Comparison of ENCODE assay signal across 11 cellular contexts in genomic region chr5:42982107-42982622, GRCh38. TPM values are rescaled to one million over a fixed set of nuclear protein-coding genes. Genes with fewer than 3 reads are reported as not detected.
DNase-seq lines count a peak whose midpoint lies in the region; ATAC-seq, FAIRE-seq and TF ChIP-seq lines count a peak whose summit lies in the region.
"Had no signal": no experiment of that assay in that cellular context is flagged by ENCODE, and none has a peak within 500 bp of the region (broad histone marks: within the 10 kb centered on the region; RNA-seq: fewer than 3 reads in every experiment).

No MANE protein-coding gene starts in this region.

- TF ChIP-seq POLR2A in HepG2 (IDR thresholded peaks at IDR 0.05; ENCODE audit: insufficient read depth in 1 of 2, low read depth in 2 of 2, low read length in 2 of 2) (no peak), right lobe of liver (IDR thresholded peaks at IDR 0.05) (no peak), upper lobe of left lung (IDR thresholded peaks at IDR 0.05) (no peak)

- H4K20me1 ChIP-seq in HepG2 (ENCODE audit: insufficient read depth, low read length), result no peaks in the 10 kb centered on the region

- ATAC-seq in HepG2, result peak; percentile 37
- ATAC-seq in right lobe of liver, result no peak
- ATAC-seq in esophagus mucosa, result peak; percentile 44
- no peak for ATAC-seq in upper lobe of left lung (ENCODE audit: low FRiP score in 2 of 2)
- ATAC-seq in WTC11, result no peak
- ATAC-seq: activated CD8-positive, alpha-beta T cell treated with anti-CD3 and anti-CD28 coated beads for 36 hours had no signal

- in situ Hi-C loops in HepG2 (cut with HindIII; ENCODE audit: extremely low pct_ligation_motif_present, low pct_unique_long_range_greater_than_20kb), result no loop called here

- no peak for TF ChIP-seq RAD21 in HepG2 (CRISPR knock-in tag; IDR thresholded peaks at IDR 0.05)

- no peak overlapping the region for H3K27ac ChIP-seq in HepG2 (ENCODE audit: extremely low read length, insufficient read depth, low read length)
- no peak overlapping the region for H3K27ac ChIP-seq in right lobe of liver
- peak overlapping the region in 2 of 4 donors; percentile 15 to 35 for H3K27ac ChIP-seq in upper lobe of left lung
- H3K27ac ChIP-seq in ascending aorta, result no peak overlapping the region
- H3K27ac ChIP-seq: tibial artery had no signal

- H3K4me1 Mint-ChIP-seq in WTC11 (no peaks in the 10 kb centered on the region), CD14-positive monocyte (peaks cover 7% of the 10 kb centered on the region)

- H3K27me3 ChIP-seq in HepG2 (ENCODE audit: control insufficient read depth in 1 of 2, insufficient read depth in 2 of 2, low read length in 2 of 2) (no peaks in the 10 kb centered on the region), right lobe of liver (no peaks in the 10 kb centered on the region), upper lobe of left lung (no peaks in the 10 kb centered on the region), ascending aorta (no peaks in the 10 kb centered on the region)
- H3K27me3 ChIP-seq: tibial artery had no signal

- H3K9ac ChIP-seq in HepG2 (ENCODE audit: insufficient read depth, low read depth, low read length), result no peak overlapping the region

- no peak overlapping the region for H3K4me2 ChIP-seq in HepG2 (ENCODE audit: low read depth, low read length)

- H3K4me1 ChIP-seq in HepG2 (ENCODE audit: insufficient read depth, low read length), result peaks cover 23% of the 10 kb centered on the region
- no peaks in the 10 kb centered on the region for H3K4me1 ChIP-seq in right lobe of liver
- peaks cover 0 to 11% (median 0%) of the 10 kb centered on the region in 4 donors for H3K4me1 ChIP-seq in upper lobe of left lung
- no peaks in the 10 kb centered on the region for H3K4me1 ChIP-seq in ascending aorta
- H3K4me1 ChIP-seq: tibial artery had no signal

- H3K9me3 Mint-ChIP-seq in WTC11, result peaks cover 14% of the 10 kb centered on the region
- peaks cover 4 to 15% (median 13%) of the 10 kb centered on the region in 7 donors for H3K9me3 Mint-ChIP-seq in CD14-positive monocyte
- H3K9me3 Mint-ChIP-seq: activated CD8-positive, alpha-beta T cell treated with anti-CD3 and anti-CD28 coated beads for 36 hours had no signal

- no peak overlapping the region for H3K4me3 Mint-ChIP-seq in WTC11
- no peak overlapping the region for H3K4me3 Mint-ChIP-seq in CD14-positive monocyte
- H3K4me3 Mint-ChIP-seq: activated CD8-positive, alpha-beta T cell treated with anti-CD3 and anti-CD28 coated beads for 36 hours had no signal

- 8% methylated on average over 7 of the region's 7 CpGs for WGBS in HepG2 (ENCODE audit: low lambda C conversion rate)
- 33% methylated on average over 7 of the region's 7 CpGs for WGBS in right lobe of liver (ENCODE audit: insufficient coverage, low coverage, low lambda C conversion rate, missing lambda C conversion rate)
- 29 to 42% methylated on average over 7 of the region's 7 CpGs for WGBS in upper lobe of left lung, 2 donors

- DNase-seq in HepG2 (ENCODE audit: low spot score), result no peak
- DNase-seq in right lobe of liver, result no peak
- peak; percentile 89 for DNase-seq in NCI-H748 treated with DMSO at 0.1 percent for 48 hours (lab: John Stamatoyannopoulos, UW)
- DNase-seq in upper lobe of left lung, result peak; percentile 43 to 84
- no peak for DNase-seq in WTC11 (ENCODE audit: low spot score)
- no peak for DNase-seq in CD14-positive monocyte (ENCODE audit: low spot score)
- no peak for DNase-seq in ascending aorta (ENCODE audit: low spot score in 2 of 2)
- DNase-seq: activated CD8-positive, alpha-beta T cell treated with anti-CD3 and anti-CD28 coated beads for 36 hours; NCI-H446 treated with DMSO at 0.1 percent for 48 hours; tibial artery had no signal

- no peaks in the 10 kb centered on the region for H3K36me3 ChIP-seq in HepG2 (replicated peaks in 1 of 2; ENCODE audit: control insufficient read depth in 1 of 2, insufficient read depth in 2 of 2, low read length in 2 of 2)
- H3K36me3 ChIP-seq in right lobe of liver, result no peaks in the 10 kb centered on the region
- peaks cover 0 to 2% (median 0%) of the 10 kb centered on the region in 4 donors for H3K36me3 ChIP-seq in upper lobe of left lung
- H3K36me3 ChIP-seq in ascending aorta, result no peaks in the 10 kb centered on the region
- H3K36me3 ChIP-seq: tibial artery had no signal

- TF ChIP-seq EP300 in HepG2 (IDR thresholded peaks at IDR 0.05; ENCODE audit: low read depth in 2 of 2, low read length in 2 of 2) (no peak), HepG2 (CRISPR knock-in tag; IDR thresholded peaks at IDR 0.05; ENCODE audit: borderline replicate concordance) (no peak), upper lobe of left lung (IDR thresholded peaks at IDR 0.05) (no peak)

- H3K27ac Mint-ChIP-seq in WTC11 (no peak overlapping the region), CD14-positive monocyte (no peak overlapping the region)
- H3K27ac Mint-ChIP-seq: activated CD8-positive, alpha-beta T cell treated with anti-CD3 and anti-CD28 coated beads for 36 hours had no signal

- FAIRE-seq in HepG2 (lab: Jason Lieb, UNC), result no peak

- intact Hi-C loops in HepG2 (cut with micrococcal nuclease; ENCODE audit: unreplicated experiment), result no loop called here
- intact Hi-C loops in right lobe of liver (cut with DNase I), result no loop called here
- intact Hi-C loops in CD14-positive monocyte (cut with micrococcal nuclease), result no loop called here
- intact Hi-C loops in ascending aorta (cut with DNase I), result no loop called here

- TF ChIP-seq CTCF in HepG2 (CRISPR knock-in tag; IDR thresholded peaks at IDR 0.05) (no peak), right lobe of liver (IDR thresholded peaks at IDR 0.05) (no peak), upper lobe of left lung (IDR thresholded peaks at IDR 0.05) (no peak), WTC11 (IDR thresholded peaks at IDR 0.05) (no peak), CD14-positive monocyte (IDR thresholded peaks at IDR 0.05) (no peak), ascending aorta (IDR thresholded peaks at IDR 0.05) (no peak)

- no peak overlapping the region for H2AFZ ChIP-seq in HepG2 (ENCODE audit: low read length)

- H3K27me3 Mint-ChIP-seq in WTC11 (ENCODE audit: low read depth) (peaks cover 11% of the 10 kb centered on the region), CD14-positive monocyte (ENCODE audit: low read depth in 3 of 3) (no peaks in the 10 kb centered on the region)
- H3K27me3 Mint-ChIP-seq: activated CD8-positive, alpha-beta T cell treated with anti-CD3 and anti-CD28 coated beads for 36 hours had no signal

- H3K4me3 ChIP-seq in HepG2 (replicated peaks in 1 of 3; ENCODE audit: insufficient read depth in 1 of 3, low read depth in 2 of 3, low read length in 3 of 3) (no peak overlapping the region), right lobe of liver (no peak overlapping the region), upper lobe of left lung (no peak overlapping the region), ascending aorta (no peak overlapping the region)
- H3K4me3 ChIP-seq: tibial artery had no signal

- CTCF ChIA-PET in HepG2 (lab: Yijun Ruan, JAX; ENCODE audit: low intra/inter-chr PET ratio, low total read pairs), result no interaction called here
- CTCF ChIA-PET in WTC11 (lab: Charles Lee), result interaction anchor here (0.6 to 1.2 kb wide), 3 partner anchors 11 to 43 kb away, joined by 3 to 6 read pairs (median 4); no protein-coding TSS in a partner anchor

- no TSS peak for BruUV-seq in HepG2 (replicated peaks; lab: Mats Ljungman, UMichigan)

- H3K9me3 ChIP-seq in HepG2 (ENCODE audit: low read length), result no peaks in the 10 kb centered on the region
- H3K9me3 ChIP-seq in right lobe of liver, result peaks cover 0 to 3% (median 0%) of the 10 kb centered on the region in 4 donors
- no peaks in the 10 kb centered on the region for H3K9me3 ChIP-seq in upper lobe of left lung
- H3K9me3 ChIP-seq in ascending aorta, result no peaks in the 10 kb centered on the region
- H3K9me3 ChIP-seq: tibial artery had no signal

- no peaks in the 10 kb centered on the region for H3K79me2 ChIP-seq in HepG2 (ENCODE audit: insufficient read depth, low read length)

- POLR2A ChIA-PET in HepG2 (lab: Yijun Ruan, JAX), result no interaction called here
- POLR2A ChIA-PET in WTC11 (lab: Charles Lee), result interaction anchor here (0.7 kb wide), 1 partner anchor 1462 kb away, joined by 9 read pairs; no protein-coding TSS in a partner anchor

- peaks cover 12% of the 10 kb centered on the region for H3K36me3 Mint-ChIP-seq in WTC11
- peaks cover 14 to 15% of the 10 kb centered on the region in 2 donors for H3K36me3 Mint-ChIP-seq in CD14-positive monocyte

TF ChIP-seq in HepG2, 621 proteins besides CTCF, POLR2A, EP300 and RAD21 (continues in another document):
- no peak for TF ChIP-seq MIXL1 (CRISPR knock-in tag; IDR thresholded peaks at IDR 0.05)

TF ChIP-seq in WTC11, 78 proteins besides CTCF, POLR2A, EP300 and RAD21 (continues in another document):
- TF ChIP-seq SMAD3 (CRISPR knock-in tag; IDR thresholded peaks at IDR 0.05; ENCODE audit: borderline replicate concordance) (no peak), JAZF1 (CRISPR knock-in tag; IDR thresholded peaks at IDR 0.05) (no peak)

RNA-seq across cellular contexts. Expression of gene ANXA2R, which starts 58.0 kb away (rescaled TPM):
- total RNA-seq in HepG2 (2016; rRNA removed; fragmentation: Illumina TruSeq; extraction: Trizol) (0.76 and 0.95 TPM in 2 replicates), right lobe of liver (1 to 10 TPM in 1 of 6 experiments, under 1 TPM in 5; 0.21 to 1.1 (median 0.41) TPM), esophagus mucosa (1.8 TPM), upper lobe of left lung (10 to 100 TPM in 1 of 6 donors, 1 to 10 TPM in 5; 2.0 to 25.1 (median 4.3) TPM), WTC11 (2021) (0.72 to 1.1 TPM (median 0.96 TPM) in 3 replicates), ascending aorta (5.1 TPM)
- total RNA-seq in HepG2 (2016; cell fraction: cytosol; rRNA removed; fragmentation: Illumina TruSeq; extraction: Trizol; ENCODE audit: low read depth), result 0.40 and 0.53 TPM in 2 replicates
- total RNA-seq in HepG2 (2016; cell fraction: insoluble cytoplasmic fraction; rRNA removed; fragmentation: Illumina TruSeq; extraction: Trizol), result 0.58 and 0.74 TPM in 2 replicates
- total RNA-seq in HepG2 (2016; cell fraction: membrane; rRNA removed; fragmentation: Illumina TruSeq; extraction: Trizol), result 0.65 TPM in 2 replicates
- 1.5 and 1.8 TPM in 2 replicates for total RNA-seq in HepG2 (2016; cell fraction: nucleus; rRNA removed; fragmentation: Illumina TruSeq; extraction: Trizol)
- polyA plus RNA-seq in HepG2 (2011; rRNA removed) (1.3 TPM in 2 replicates), CD14-positive monocyte (1 to 10 TPM; 2.3 to 3.1 TPM)
- polyA plus RNA-seq in HepG2 (2011; cell fraction: cytosol; rRNA removed), result 0.90 and 1.1 TPM in 2 replicates
- polyA plus RNA-seq in HepG2 (2011; cell fraction: nucleus; rRNA removed), result 2.6 and 2.7 TPM in 2 replicates
- polyA plus RNA-seq in HepG2 (2012), result 0.52 and 0.67 TPM in 2 replicates
- polyA plus RNA-seq in HepG2 (2016; cell fraction: cytosol; fragmentation: Illumina TruSeq; extraction: Trizol; ENCODE audit: low read depth), result 0.37 and 0.41 TPM in 2 replicates
- 0.28 and 0.72 TPM in 2 replicates for polyA plus RNA-seq in HepG2 (2016; cell fraction: insoluble cytoplasmic fraction; fragmentation: Illumina TruSeq; extraction: Trizol; ENCODE audit: low read depth)
- 0.34 and 0.62 TPM in 2 replicates for polyA plus RNA-seq in HepG2 (2016; cell fraction: membrane; fragmentation: Illumina TruSeq; extraction: Trizol; ENCODE audit: low read depth)
- polyA plus RNA-seq in HepG2 (2016; cell fraction: nucleus; fragmentation: Illumina TruSeq; extraction: Trizol; ENCODE audit: insufficient read depth, low read depth), result 1.2 and 1.5 TPM in 2 replicates
- polyA minus RNA-seq in HepG2 (2011; rRNA and poly(A)+ RNA removed; ENCODE audit: low replicate concordance), result 1.5 and 11.0 TPM in 2 replicates
- 0.49 TPM in 1 of 2 replicates, not detected in the other for polyA minus RNA-seq in HepG2 (2011; cell fraction: cytosol; rRNA and poly(A)+ RNA removed)
- 3.9 and 4.5 TPM in 2 replicates for polyA minus RNA-seq in HepG2 (2011; cell fraction: nucleus; rRNA and poly(A)+ RNA removed)

Comparison
In these comparisons a context has a peak if more than half of its experiments do, and no peak if none do; other contexts are left out.
1. ATAC-seq: peak in HepG2 (single experiment) and esophagus mucosa (single experiment); none in right lobe of liver (0 of 4), upper lobe of left lung (0 of 2) and WTC11 (single experiment).
2. DNase-seq: peak in NCI-H748 treated with DMSO at 0.1 percent for 48 hours (single experiment) and upper lobe of left lung (2 of 2); none in HepG2 (single experiment), right lobe of liver (0 of 3), WTC11 (single experiment), CD14-positive monocyte (single experiment) and ascending aorta (0 of 2).